11 cellular contexts compared by ENCODE assay signal in the genomic region with DNA sequence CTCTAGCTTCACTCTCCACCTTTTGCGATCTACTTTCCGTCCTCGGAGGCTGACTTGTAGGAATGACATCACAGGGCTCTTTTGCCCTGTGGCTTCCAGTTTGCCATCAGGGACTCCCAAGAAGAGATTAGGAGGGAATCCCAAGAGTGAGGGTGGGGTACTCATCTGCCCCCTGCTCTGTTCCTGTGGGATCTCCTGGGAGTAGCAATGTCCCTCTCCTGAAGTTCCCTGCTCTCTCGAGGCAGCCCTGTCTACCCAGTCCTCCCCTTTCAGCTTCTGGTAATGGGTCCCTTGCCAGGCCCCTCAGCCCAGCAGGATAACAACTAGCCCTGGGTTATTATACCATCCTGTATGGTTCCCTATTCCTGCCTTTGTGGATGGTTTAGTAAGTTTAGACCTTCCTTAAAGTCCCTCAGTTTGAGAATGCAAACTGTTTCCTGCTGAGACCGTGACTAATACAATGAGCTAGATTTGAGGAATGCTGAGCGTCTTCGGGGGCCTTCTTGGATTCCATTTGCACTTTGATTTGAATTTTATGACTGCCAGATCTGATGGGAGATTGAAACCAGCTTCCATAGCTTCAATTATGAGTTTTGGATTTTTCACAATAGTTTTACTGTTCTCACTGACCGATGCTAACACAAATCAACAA.
DNase-seq lines count a peak whose midpoint lies in the region; ATAC-seq and TF ChIP-seq lines count a peak whose summit lies in the region.
"Had no signal": no experiment of that assay in that cellular context is flagged by ENCODE, and none has a peak within 500 bp of the region (broad histone marks: within the 10 kb centered on the region; RNA-seq: fewer than 3 reads in every experiment).

No MANE protein-coding gene starts in this region.

- H3K36me3 Mint-ChIP-seq in chondrocyte (ENCODE audit: low read depth), result no peaks in the 10 kb centered on the region

- intact Hi-C loops in left colon (cut with DNase I, micrococcal nuclease), result no loop called here

- H3K27ac Mint-ChIP-seq in chondrocyte (ENCODE audit: unreplicated experiment), result peak overlapping the region; percentile 74
- H3K27ac Mint-ChIP-seq: activated T-cell treated with anti-CD3 and anti-CD28 coated beads, Interleukin-2, amount 50 U/mL, for 72 hours; effector memory CD8-positive, alpha-beta T cell had no signal

- H3K4me3 ChIP-seq in AG09309 (ENCODE audit: control insufficient read depth, low read depth, low read length), result peak overlapping the region; percentile 13; the same call in 1 of the 2 replicates

- DNase-seq in AG09309 (ENCODE audit: low read depth) (peak; percentile 77), LHCN-M2 (ENCODE audit: low read depth) (peak; percentile 86), chondrocyte (ENCODE audit: low spot score) (no peak), kidney tubule cell (ENCODE audit: low spot score) (peak; percentile 75), left colon (no peak), GDM1 (lab: John Stamatoyannopoulos, UW) (no peak), COR-L47 (lab: John Stamatoyannopoulos, UW) (no peak)
- DNase-seq: activated T-cell treated with anti-CD3 and anti-CD28 coated beads, Interleukin-2, amount 50 U/mL, for 72 hours; effector memory CD8-positive, alpha-beta T cell; NCI-H774 had no signal

- ATAC-seq in left colon (no peak), HG02852 (IDR thresholded peaks at IDR 0.05; ENCODE audit: unreplicated experiment) (no peak)
- ATAC-seq: activated T-cell treated with anti-CD3 and anti-CD28 coated beads, Interleukin-2, amount 50 U/mL, for 72 hours; effector memory CD8-positive, alpha-beta T cell had no signal

- H3K4me1 Mint-ChIP-seq in chondrocyte (ENCODE audit: low read depth), result peaks cover 41% of the 10 kb centered on the region

- TF ChIP-seq CTCF in AG09309 (IDR thresholded peaks at IDR 0.05; ENCODE audit: control insufficient read depth, insufficient read depth, low read depth, low read length, missing control alignments) (no peak), chondrocyte (IDR thresholded peaks at IDR 0.05) (no peak)

- H3K4me3 Mint-ChIP-seq in chondrocyte (ENCODE audit: unreplicated experiment), result peak overlapping the region; percentile 11
- H3K4me3 Mint-ChIP-seq: activated T-cell treated with anti-CD3 and anti-CD28 coated beads, Interleukin-2, amount 50 U/mL, for 72 hours; effector memory CD8-positive, alpha-beta T cell had no signal

- H3K27me3 Mint-ChIP-seq in chondrocyte (ENCODE audit: low read depth), result no peaks in the 10 kb centered on the region

- H3K9me3 Mint-ChIP-seq in chondrocyte (ENCODE audit: low read depth), result no peaks in the 10 kb centered on the region
- H3K9me3 Mint-ChIP-seq: activated T-cell treated with anti-CD3 and anti-CD28 coated beads, Interleukin-2, amount 50 U/mL, for 72 hours; effector memory CD8-positive, alpha-beta T cell had no signal

Comparison
In these comparisons a context has a peak if more than half of its experiments do, and no peak if none do; other contexts are left out.
1. DNase-seq: peak in AG09309 (single experiment), LHCN-M2 (single experiment) and kidney tubule cell (single experiment); none in chondrocyte (single experiment), left colon (0 of 2), GDM1 (single experiment) and COR-L47 (single experiment).